Comparison of ENCODE assay signal across 1 cellular context in the genomic region with DNA sequence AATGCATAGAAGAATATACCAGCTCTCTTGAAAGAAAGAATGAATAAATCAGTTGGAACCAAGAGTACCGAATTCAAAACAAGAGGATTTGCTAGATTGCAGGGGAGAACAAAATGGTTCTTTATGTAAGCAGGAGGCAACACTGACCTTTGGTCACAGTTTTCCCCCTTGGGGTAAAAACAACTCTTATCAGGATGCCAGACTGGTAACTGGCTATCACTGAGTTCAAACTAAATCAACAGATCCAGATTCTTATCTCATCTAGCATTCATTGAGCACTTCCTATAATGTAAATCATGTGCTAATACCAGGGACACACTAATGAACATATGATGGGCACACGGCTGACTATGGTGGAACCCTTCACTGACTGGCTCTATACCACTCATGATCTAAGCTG.
TF ChIP-seq lines count a peak whose summit lies in the region.

No MANE protein-coding gene starts in this region.

TF ChIP-seq in HepG2, 621 proteins besides CTCF, POLR2A, EP300 and RAD21 (continued from another document and continues in another):
- TF ChIP-seq, protein P1, sequence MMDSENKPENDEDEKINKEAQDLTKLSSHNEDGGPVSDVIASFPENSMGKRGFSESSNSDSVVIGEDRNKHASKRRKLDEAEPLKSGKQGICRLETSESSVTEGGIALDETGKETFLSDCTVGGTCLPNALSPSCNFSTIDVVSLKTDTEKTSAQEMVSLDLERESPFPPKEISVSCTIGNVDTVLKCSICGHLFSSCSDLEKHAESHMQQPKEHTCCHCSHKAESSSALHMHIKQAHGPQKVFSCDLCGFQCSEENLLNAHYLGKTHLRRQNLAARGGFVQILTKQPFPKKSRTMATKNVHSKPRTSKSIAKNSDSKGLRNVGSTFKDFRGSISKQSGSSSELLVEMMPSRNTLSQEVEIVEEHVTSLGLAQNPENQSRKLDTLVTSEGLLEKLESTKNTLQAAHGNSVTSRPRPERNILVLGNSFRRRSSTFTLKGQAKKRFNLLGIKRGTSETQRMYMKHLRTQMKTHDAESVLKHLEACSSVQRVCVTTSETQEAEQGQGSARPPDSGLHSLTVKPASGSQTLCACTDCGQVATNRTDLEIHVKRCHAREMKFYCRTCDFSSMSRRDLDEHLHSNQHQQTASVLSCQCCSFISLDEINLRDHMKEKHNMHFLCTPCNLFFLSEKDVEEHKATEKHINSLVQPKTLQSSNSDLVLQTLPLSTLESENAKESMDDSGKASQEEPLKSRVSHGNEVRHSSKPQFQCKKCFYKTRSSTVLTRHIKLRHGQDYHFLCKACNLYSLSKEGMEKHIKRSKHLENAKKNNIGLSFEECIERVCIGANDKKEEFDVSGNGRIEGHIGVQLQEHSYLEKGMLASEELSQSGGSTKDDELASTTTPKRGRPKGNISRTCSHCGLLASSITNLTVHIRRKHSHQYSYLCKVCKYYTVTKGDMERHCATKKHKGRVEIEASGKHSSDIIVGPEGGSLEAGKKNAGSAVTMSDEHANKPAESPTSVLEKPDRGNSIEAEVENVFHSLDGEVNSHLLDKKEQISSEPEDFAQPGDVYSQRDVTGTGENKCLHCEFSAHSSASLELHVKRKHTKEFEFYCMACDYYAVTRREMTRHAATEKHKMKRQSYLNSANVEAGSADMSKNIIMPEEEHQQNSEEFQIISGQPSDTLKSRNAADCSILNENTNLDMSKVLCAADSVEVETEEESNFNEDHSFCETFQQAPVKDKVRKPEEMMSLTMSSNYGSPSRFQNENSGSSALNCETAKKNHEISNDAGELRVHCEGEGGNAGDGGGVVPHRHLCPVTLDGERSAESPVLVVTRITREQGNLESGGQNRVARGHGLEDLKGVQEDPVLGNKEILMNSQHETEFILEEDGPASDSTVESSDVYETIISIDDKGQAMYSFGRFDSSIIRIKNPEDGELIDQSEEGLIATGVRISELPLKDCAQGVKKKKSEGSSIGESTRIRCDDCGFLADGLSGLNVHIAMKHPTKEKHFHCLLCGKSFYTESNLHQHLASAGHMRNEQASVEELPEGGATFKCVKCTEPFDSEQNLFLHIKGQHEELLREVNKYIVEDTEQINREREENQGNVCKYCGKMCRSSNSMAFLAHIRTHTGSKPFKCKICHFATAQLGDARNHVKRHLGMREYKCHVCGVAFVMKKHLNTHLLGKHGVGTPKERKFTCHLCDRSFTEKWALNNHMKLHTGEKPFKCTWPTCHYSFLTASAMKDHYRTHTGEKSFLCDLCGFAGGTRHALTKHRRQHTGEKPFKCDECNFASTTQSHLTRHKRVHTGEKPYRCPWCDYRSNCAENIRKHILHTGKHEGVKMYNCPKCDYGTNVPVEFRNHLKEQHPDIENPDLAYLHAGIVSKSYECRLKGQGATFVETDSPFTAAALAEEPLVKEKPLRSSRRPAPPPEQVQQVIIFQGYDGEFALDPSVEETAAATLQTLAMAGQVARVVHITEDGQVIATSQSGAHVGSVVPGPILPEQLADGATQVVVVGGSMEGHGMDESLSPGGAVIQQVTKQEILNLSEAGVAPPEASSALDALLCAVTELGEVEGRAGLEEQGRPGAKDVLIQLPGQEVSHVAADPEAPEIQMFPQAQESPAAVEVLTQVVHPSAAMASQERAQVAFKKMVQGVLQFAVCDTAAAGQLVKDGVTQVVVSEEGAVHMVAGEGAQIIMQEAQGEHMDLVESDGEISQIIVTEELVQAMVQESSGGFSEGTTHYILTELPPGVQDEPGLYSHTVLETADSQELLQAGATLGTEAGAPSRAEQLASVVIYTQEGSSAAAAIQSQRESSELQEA (CRISPR knock-in tag; IDR thresholded peaks at IDR 0.05; ENCODE audit: not compliant biosample characterization) = no peak
- TF ChIP-seq, protein P2, sequence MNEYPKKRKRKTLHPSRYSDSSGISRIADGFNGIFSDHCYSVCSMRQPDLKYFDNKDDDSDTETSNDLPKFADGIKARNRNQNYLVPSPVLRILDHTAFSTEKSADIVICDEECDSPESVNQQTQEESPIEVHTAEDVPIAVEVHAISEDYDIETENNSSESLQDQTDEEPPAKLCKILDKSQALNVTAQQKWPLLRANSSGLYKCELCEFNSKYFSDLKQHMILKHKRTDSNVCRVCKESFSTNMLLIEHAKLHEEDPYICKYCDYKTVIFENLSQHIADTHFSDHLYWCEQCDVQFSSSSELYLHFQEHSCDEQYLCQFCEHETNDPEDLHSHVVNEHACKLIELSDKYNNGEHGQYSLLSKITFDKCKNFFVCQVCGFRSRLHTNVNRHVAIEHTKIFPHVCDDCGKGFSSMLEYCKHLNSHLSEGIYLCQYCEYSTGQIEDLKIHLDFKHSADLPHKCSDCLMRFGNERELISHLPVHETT (CRISPR knock-in tag; conservative IDR thresholded peaks at IDR 0.05) = no peak
- TF ChIP-seq, protein P3, sequence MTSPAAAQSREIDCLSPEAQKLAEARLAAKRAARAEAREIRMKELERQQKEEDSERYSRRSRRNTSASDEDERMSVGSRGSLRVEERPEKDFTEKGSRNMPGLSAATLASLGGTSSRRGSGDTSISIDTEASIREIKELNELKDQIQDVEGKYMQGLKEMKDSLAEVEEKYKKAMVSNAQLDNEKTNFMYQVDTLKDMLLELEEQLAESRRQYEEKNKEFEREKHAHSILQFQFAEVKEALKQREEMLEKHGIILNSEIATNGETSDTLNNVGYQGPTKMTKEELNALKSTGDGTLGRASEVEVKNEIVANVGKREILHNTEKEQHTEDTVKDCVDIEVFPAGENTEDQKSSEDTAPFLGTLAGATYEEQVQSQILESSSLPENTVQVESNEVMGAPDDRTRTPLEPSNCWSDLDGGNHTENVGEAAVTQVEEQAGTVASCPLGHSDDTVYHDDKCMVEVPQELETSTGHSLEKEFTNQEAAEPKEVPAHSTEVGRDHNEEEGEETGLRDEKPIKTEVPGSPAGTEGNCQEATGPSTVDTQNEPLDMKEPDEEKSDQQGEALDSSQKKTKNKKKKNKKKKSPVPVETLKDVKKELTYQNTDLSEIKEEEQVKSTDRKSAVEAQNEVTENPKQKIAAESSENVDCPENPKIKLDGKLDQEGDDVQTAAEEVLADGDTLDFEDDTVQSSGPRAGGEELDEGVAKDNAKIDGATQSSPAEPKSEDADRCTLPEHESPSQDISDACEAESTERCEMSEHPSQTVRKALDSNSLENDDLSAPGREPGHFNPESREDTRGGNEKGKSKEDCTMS (CRISPR knock-in tag; conservative IDR thresholded peaks at IDR 0.05) = no peak
- TF ChIP-seq, protein P4, sequence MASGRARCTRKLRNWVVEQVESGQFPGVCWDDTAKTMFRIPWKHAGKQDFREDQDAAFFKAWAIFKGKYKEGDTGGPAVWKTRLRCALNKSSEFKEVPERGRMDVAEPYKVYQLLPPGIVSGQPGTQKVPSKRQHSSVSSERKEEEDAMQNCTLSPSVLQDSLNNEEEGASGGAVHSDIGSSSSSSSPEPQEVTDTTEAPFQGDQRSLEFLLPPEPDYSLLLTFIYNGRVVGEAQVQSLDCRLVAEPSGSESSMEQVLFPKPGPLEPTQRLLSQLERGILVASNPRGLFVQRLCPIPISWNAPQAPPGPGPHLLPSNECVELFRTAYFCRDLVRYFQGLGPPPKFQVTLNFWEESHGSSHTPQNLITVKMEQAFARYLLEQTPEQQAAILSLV (CRISPR knock-in tag; IDR thresholded peaks at IDR 0.05; ENCODE audit: borderline replicate concordance) = no peak
- TF ChIP-seq ZSCAN9 (CRISPR knock-in tag; IDR thresholded peaks at IDR 0.05; ENCODE audit: borderline replicate concordance) (peak; percentile 52; the same call in 1 of the 2 replicates), FOXM1 (CRISPR knock-in tag; IDR thresholded peaks at IDR 0.05) (no peak), BCL6 (CRISPR knock-in tag; IDR thresholded peaks at IDR 0.05) (peak; percentile 94), SALL2 (CRISPR knock-in tag; IDR thresholded peaks at IDR 0.05) (no peak), HMG20B (CRISPR knock-in tag; conservative IDR thresholded peaks at IDR 0.05) (0 out of 2 replicates have a peak, but pooled peaks have one; percentile 16), TGIF2 (CRISPR knock-in tag; IDR thresholded peaks at IDR 0.05) (no peak), ZNF790 (CRISPR knock-in tag; IDR thresholded peaks at IDR 0.05; ENCODE audit: borderline replicate concordance) (no peak), ZNF839 (CRISPR knock-in tag; IDR thresholded peaks at IDR 0.05; ENCODE audit: borderline replicate concordance) (no peak), ZFP90 (CRISPR knock-in tag; IDR thresholded peaks at IDR 0.05; ENCODE audit: borderline replicate concordance) (no peak), ELF1 (CRISPR knock-in tag; IDR thresholded peaks at IDR 0.05) (no peak), ZBTB3 (CRISPR knock-in tag; IDR thresholded peaks at IDR 0.05; ENCODE audit: borderline replicate concordance, low read depth) (no peak), ZNF607 (CRISPR knock-in tag; IDR thresholded peaks at IDR 0.05; ENCODE audit: borderline replicate concordance) (no peak), ZNF782 (CRISPR knock-in tag; IDR thresholded peaks at IDR 0.05; ENCODE audit: borderline replicate concordance) (no peak), SOX6 (IDR thresholded peaks at IDR 0.05) (no peak), SOX6 (CRISPR knock-in tag; IDR thresholded peaks at IDR 0.05) (peak; percentile 58; the same call in 1 of the 2 replicates), FOXA1 (IDR thresholded peaks at IDR 0.05) (no peak), FOXA1 (CRISPR knock-in tag; IDR thresholded peaks at IDR 0.05) (peak; percentile 12; the same call in 1 of the 2 replicates), EZH2 (conservative IDR thresholded peaks at IDR 0.05; ENCODE audit: low read depth, low read length) (no peak)
- TF ChIP-seq, protein P5, sequence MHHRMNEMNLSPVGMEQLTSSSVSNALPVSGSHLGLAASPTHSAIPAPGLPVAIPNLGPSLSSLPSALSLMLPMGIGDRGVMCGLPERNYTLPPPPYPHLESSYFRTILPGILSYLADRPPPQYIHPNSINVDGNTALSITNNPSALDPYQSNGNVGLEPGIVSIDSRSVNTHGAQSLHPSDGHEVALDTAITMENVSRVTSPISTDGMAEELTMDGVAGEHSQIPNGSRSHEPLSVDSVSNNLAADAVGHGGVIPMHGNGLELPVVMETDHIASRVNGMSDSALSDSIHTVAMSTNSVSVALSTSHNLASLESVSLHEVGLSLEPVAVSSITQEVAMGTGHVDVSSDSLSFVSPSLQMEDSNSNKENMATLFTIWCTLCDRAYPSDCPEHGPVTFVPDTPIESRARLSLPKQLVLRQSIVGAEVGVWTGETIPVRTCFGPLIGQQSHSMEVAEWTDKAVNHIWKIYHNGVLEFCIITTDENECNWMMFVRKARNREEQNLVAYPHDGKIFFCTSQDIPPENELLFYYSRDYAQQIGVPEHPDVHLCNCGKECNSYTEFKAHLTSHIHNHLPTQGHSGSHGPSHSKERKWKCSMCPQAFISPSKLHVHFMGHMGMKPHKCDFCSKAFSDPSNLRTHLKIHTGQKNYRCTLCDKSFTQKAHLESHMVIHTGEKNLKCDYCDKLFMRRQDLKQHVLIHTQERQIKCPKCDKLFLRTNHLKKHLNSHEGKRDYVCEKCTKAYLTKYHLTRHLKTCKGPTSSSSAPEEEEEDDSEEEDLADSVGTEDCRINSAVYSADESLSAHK (CRISPR knock-in tag; IDR thresholded peaks at IDR 0.05; ENCODE audit: borderline replicate concordance) = no peak
- TF ChIP-seq, protein P6, sequence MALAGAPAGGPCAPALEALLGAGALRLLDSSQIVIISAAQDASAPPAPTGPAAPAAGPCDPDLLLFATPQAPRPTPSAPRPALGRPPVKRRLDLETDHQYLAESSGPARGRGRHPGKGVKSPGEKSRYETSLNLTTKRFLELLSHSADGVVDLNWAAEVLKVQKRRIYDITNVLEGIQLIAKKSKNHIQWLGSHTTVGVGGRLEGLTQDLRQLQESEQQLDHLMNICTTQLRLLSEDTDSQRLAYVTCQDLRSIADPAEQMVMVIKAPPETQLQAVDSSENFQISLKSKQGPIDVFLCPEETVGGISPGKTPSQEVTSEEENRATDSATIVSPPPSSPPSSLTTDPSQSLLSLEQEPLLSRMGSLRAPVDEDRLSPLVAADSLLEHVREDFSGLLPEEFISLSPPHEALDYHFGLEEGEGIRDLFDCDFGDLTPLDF (CRISPR knock-in tag; IDR thresholded peaks at IDR 0.05) = no peak
- TF ChIP-seq, protein P7, sequence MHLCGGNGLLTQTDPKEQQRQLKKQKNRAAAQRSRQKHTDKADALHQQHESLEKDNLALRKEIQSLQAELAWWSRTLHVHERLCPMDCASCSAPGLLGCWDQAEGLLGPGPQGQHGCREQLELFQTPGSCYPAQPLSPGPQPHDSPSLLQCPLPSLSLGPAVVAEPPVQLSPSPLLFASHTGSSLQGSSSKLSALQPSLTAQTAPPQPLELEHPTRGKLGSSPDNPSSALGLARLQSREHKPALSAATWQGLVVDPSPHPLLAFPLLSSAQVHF (CRISPR knock-in tag; IDR thresholded peaks at IDR 0.05) = no peak
- TF ChIP-seq, protein P8, sequence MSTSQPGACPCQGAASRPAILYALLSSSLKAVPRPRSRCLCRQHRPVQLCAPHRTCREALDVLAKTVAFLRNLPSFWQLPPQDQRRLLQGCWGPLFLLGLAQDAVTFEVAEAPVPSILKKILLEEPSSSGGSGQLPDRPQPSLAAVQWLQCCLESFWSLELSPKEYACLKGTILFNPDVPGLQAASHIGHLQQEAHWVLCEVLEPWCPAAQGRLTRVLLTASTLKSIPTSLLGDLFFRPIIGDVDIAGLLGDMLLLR (CRISPR knock-in tag; IDR thresholded peaks at IDR 0.05) = no peak
- TF ChIP-seq, protein P9, sequence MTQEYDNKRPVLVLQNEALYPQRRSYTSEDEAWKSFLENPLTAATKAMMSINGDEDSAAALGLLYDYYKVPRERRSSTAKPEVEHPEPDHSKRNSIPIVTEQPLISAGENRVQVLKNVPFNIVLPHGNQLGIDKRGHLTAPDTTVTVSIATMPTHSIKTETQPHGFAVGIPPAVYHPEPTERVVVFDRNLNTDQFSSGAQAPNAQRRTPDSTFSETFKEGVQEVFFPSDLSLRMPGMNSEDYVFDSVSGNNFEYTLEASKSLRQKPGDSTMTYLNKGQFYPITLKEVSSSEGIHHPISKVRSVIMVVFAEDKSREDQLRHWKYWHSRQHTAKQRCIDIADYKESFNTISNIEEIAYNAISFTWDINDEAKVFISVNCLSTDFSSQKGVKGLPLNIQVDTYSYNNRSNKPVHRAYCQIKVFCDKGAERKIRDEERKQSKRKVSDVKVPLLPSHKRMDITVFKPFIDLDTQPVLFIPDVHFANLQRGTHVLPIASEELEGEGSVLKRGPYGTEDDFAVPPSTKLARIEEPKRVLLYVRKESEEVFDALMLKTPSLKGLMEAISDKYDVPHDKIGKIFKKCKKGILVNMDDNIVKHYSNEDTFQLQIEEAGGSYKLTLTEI (CRISPR knock-in tag; conservative IDR thresholded peaks at IDR 0.05) = no peak
- TF ChIP-seq, protein P10, sequence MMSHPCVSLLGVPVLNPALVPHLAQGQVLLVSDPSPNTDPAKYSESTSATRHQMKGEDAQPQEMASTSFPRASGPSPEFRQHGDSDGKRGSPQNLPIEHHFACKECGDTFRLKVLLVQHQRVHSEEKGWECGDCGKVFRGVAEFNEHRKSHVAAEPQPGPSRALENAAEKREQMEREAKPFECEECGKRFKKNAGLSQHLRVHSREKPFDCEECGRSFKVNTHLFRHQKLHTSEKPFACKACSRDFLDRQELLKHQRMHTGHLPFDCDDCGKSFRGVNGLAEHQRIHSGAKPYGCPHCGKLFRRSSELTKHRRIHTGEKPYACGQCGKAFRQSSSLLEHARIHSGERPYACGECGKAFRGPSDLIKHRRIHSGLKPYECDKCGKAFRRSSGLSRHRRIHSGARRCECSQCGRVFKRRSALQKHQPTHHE (CRISPR knock-in tag; IDR thresholded peaks at IDR 0.05; ENCODE audit: borderline replicate concordance) = no peak
